Comparison of ENCODE assay signal across 35 cellular contexts in genomic region chr6:132551214-132551613, GRCh38. TPM values are rescaled to one million over a fixed set of nuclear protein-coding genes. Genes with fewer than 3 reads are reported as not detected.
"Had no signal": no experiment of that assay in that cellular context is flagged by ENCODE, and none has a peak within 500 bp of the region (broad histone marks: within the 10 kb centered on the region; RNA-seq: fewer than 3 reads in every experiment).

No MANE protein-coding gene starts in this region.

- H3K9me3 Mint-ChIP-seq: natural killer cell; nephron progenitor cell; neural progenitor cell; stimulated activated naive B cell treated with anti-CD40 and anti-IgM and Interleukin-4, amounts not matched to agents 10 μg/mL and 1 μg/mL and 100 μg/mL, for 72 hours; stimulated activated naive CD8-positive, alpha-beta T cell treated with anti-CD3 and anti-CD28 coated beads, Interleukin-15, Interleukin-2, amounts not matched to agents 100 ng/mL and 50 ng/mL, for 24 hours; type B pancreatic cell had no signal

- H2AFZ ChIP-seq: hepatocyte, neural progenitor cell had no signal

- ATAC-seq: heart right ventricle; left colon; left lung; lower lobe of right lung; natural killer cell; right lobe of liver; stimulated activated naive B cell treated with anti-CD40 and anti-IgM and Interleukin-4, amounts not matched to agents 10 μg/mL and 1 μg/mL and 100 μg/mL, for 72 hours had no signal

- H3K36me3 ChIP-seq: heart right ventricle, left lung, lower lobe of right lung, neural progenitor cell, ovary, right atrium auricular region, right lobe of liver, tibial nerve, uterus had no signal

- H3K36me3 Mint-ChIP-seq: naive B cell; natural killer cell; neural progenitor cell; stimulated activated naive B cell treated with anti-CD40 and anti-IgM and Interleukin-4, amounts not matched to agents 10 μg/mL and 1 μg/mL and 100 μg/mL, for 72 hours; type B pancreatic cell had no signal

- H3K27ac ChIP-seq: heart right ventricle, hepatocyte, left lung, lower lobe of right lung, neural progenitor cell, ovary, right atrium auricular region, right lobe of liver, tibial nerve, uterus had no signal

- H3K79me2 ChIP-seq: hepatocyte had no signal

- H3K4me1 ChIP-seq: heart right ventricle, left lung, lower lobe of right lung, right atrium auricular region, right lobe of liver, tibial nerve, uterus had no signal

- H3K27me3 ChIP-seq: hepatocyte, neural progenitor cell, ovary, right atrium auricular region, right lobe of liver, tibial nerve, uterus had no signal

- H3K4me3 ChIP-seq: heart right ventricle, hepatocyte, left lung, lower lobe of right lung, neural progenitor cell, ovary, right atrium auricular region, right lobe of liver, smooth muscle cell, tibial nerve, uterus had no signal

- H3K9ac ChIP-seq: neural progenitor cell had no signal

- H3K27ac Mint-ChIP-seq: natural killer cell; nephron progenitor cell; neural progenitor cell; progenitor cell of endocrine pancreas; stimulated activated naive B cell treated with anti-CD40 and anti-IgM and Interleukin-4, amounts not matched to agents 10 μg/mL and 1 μg/mL and 100 μg/mL, for 72 hours; stimulated activated naive CD8-positive, alpha-beta T cell treated with anti-CD3 and anti-CD28 coated beads, Interleukin-15, Interleukin-2, amounts not matched to agents 100 ng/mL and 50 ng/mL, for 24 hours; type B pancreatic cell had no signal

- H3K9me3 ChIP-seq: heart right ventricle, left lung, lower lobe of right lung, ovary, right atrium auricular region, right lobe of liver, tibial nerve, uterus had no signal

- FAIRE-seq: keratinocyte had no signal

- DNase-seq: heart right ventricle; left colon; left lung; lower lobe of right lung; mammary epithelial cell; mesenchymal stem cell; naive B cell; natural killer cell; nephron progenitor cell; ovary; right lobe of liver; stimulated activated CD4-positive, alpha-beta T cell treated with anti-CD3 and anti-CD28 coated beads, Interleukin-1b, Interleukin-23, amount 100 ng/mL, for 48 hours; stimulated activated CD4-positive, alpha-beta T cell treated with anti-CD3 and anti-CD28 coated beads, Interleukin-2, amount 100 ng/mL, for 48 hours; stimulated activated CD4-positive, alpha-beta T cell treated with anti-CD3 and anti-CD28 coated beads, Interleukin-4, amount 100 ng/mL, for 4 hours; stimulated activated CD8-positive, alpha-beta memory T cell treated with anti-CD3 and anti-CD28 coated beads, Interleukin-4, amount 100 ng/mL, for 48 hours; stimulated activated naive B cell treated with anti-CD40 and anti-IgM and Interleukin-4, amounts not matched to agents 10 μg/mL and 1 μg/mL and 100 μg/mL, for 72 hours; substantia nigra; uterus had no signal

- H3K4me1 Mint-ChIP-seq: natural killer cell, nephron progenitor cell had no signal

- H3K4me2 ChIP-seq: hepatocyte, neural progenitor cell, smooth muscle cell had no signal

- H3K4me3 Mint-ChIP-seq: naive B cell; natural killer cell; nephron progenitor cell; neural progenitor cell; stimulated activated naive B cell treated with anti-CD40 and anti-IgM and Interleukin-4, amounts not matched to agents 10 μg/mL and 1 μg/mL and 100 μg/mL, for 72 hours; stimulated activated naive CD8-positive, alpha-beta T cell treated with anti-CD3 and anti-CD28 coated beads, Interleukin-15, Interleukin-2, amounts not matched to agents 100 ng/mL and 50 ng/mL, for 24 hours; type B pancreatic cell had no signal

RNA-seq across cellular contexts. Expression of gene TAAR8, which starts 1.3 kb away (rescaled TPM):
- total RNA-seq: heart right ventricle, hepatocyte, left colon, left lung, liver, lower lobe of right lung, mammary epithelial cell, natural killer cell, omental fat pad, ovary, progenitor cell of endocrine pancreas, pulmonary artery endothelial cell, renal cortical epithelial cell, right atrium auricular region, right lobe of liver, skeletal muscle tissue, smooth muscle cell, temporal lobe, tibial nerve, ureter had no signal
- polyA plus RNA-seq: heart right ventricle, hepatocyte, keratinocyte, liver, mammary epithelial cell, ovary, smooth muscle cell, thymus had no signal

RNA-seq across cellular contexts. Expression of gene TAAR9, which starts 13.1 kb away (rescaled TPM):
- total RNA-seq: heart right ventricle, hepatocyte, left colon, left lung, liver, lower lobe of right lung, mammary epithelial cell, natural killer cell, omental fat pad, ovary, progenitor cell of endocrine pancreas, pulmonary artery endothelial cell, renal cortical epithelial cell, right atrium auricular region, right lobe of liver, skeletal muscle tissue, smooth muscle cell, tibial nerve, ureter, uterus had no signal
- polyA plus RNA-seq: heart right ventricle, hepatocyte, keratinocyte, liver, mammary epithelial cell, ovary, smooth muscle cell, thymus had no signal

RNA-seq across cellular contexts. Expression of gene TAAR6, which starts 18.9 kb away (rescaled TPM):
- total RNA-seq: heart right ventricle, hepatocyte, left colon, left lung, liver, lower lobe of right lung, mammary epithelial cell, natural killer cell, omental fat pad, ovary, progenitor cell of endocrine pancreas, pulmonary artery endothelial cell, renal cortical epithelial cell, right atrium auricular region, right lobe of liver, skeletal muscle tissue, smooth muscle cell, temporal lobe, tibial nerve, ureter, uterus had no signal
- polyA plus RNA-seq: heart right ventricle, hepatocyte, keratinocyte, liver, mammary epithelial cell, ovary, smooth muscle cell, thymus had no signal

RNA-seq across cellular contexts. Expression of gene TAAR5, which starts 38.3 kb away (rescaled TPM):
- total RNA-seq: heart right ventricle, hepatocyte, left colon, left lung, liver, lower lobe of right lung, mammary epithelial cell, natural killer cell, omental fat pad, ovary, progenitor cell of endocrine pancreas, pulmonary artery endothelial cell, renal cortical epithelial cell, right atrium auricular region, right lobe of liver, skeletal muscle tissue, smooth muscle cell, temporal lobe, tibial nerve, ureter, uterus had no signal
- polyA plus RNA-seq: heart right ventricle, hepatocyte, keratinocyte, liver, mammary epithelial cell, ovary, smooth muscle cell had no signal
